In the genomic region with DNA sequence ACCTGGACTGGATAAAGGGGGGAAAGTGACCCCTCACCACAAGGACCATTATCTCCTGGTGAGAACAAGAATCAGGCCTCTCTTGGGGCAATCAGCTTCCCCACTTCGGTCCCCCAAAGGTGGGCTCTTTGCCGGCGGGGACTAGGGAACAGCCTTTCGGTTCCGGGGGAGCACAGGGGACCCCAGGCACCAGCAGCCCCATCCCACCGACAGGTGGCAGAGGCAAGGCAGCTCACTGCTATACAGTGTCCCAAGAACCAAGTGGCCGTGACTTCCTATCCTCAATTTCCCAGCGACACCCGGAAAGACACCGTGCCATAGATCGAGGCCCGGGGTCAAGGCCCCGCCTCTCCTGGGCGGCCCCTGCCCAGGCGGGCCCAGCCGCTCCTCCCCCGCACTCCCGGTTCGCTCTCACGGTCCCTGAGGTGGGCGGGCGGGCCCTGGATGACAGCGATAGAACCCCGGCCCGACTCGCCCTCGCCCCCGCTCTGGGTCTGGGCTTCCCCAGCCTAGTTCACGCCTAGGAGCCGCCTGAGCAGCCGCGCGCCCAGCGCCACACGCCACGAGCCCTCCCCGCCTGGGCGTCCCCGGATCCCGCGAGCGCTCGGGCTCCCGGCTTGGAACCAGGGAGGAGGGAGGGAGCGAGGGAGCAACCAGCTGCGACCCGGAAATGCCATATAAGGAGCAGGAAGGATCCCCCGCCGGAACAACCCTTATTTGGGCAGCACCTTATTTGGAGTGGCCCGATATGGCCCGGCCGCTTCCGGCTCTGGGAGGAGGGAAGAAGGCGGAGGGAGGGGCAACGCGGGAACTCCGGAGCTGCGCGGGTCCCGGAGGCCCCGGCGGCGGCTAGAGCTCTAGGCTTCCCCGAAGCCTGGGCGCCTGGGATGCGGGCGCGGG, we compare ENCODE assay signal across 1 cellular context.
TF ChIP-seq lines count a peak whose summit lies in the region.

No MANE protein-coding gene starts in this region.

TF ChIP-seq in neural cell, 6 proteins besides CTCF, POLR2A, EP300 and RAD21 (continued from another document):
- TF ChIP-seq, protein P1, sequence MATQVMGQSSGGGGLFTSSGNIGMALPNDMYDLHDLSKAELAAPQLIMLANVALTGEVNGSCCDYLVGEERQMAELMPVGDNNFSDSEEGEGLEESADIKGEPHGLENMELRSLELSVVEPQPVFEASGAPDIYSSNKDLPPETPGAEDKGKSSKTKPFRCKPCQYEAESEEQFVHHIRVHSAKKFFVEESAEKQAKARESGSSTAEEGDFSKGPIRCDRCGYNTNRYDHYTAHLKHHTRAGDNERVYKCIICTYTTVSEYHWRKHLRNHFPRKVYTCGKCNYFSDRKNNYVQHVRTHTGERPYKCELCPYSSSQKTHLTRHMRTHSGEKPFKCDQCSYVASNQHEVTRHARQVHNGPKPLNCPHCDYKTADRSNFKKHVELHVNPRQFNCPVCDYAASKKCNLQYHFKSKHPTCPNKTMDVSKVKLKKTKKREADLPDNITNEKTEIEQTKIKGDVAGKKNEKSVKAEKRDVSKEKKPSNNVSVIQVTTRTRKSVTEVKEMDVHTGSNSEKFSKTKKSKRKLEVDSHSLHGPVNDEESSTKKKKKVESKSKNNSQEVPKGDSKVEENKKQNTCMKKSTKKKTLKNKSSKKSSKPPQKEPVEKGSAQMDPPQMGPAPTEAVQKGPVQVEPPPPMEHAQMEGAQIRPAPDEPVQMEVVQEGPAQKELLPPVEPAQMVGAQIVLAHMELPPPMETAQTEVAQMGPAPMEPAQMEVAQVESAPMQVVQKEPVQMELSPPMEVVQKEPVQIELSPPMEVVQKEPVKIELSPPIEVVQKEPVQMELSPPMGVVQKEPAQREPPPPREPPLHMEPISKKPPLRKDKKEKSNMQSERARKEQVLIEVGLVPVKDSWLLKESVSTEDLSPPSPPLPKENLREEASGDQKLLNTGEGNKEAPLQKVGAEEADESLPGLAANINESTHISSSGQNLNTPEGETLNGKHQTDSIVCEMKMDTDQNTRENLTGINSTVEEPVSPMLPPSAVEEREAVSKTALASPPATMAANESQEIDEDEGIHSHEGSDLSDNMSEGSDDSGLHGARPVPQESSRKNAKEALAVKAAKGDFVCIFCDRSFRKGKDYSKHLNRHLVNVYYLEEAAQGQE (IDR thresholded peaks at IDR 0.05; ENCODE audit: borderline replicate concordance), result peak; percentile 61
- TF ChIP-seq EZH2 (IDR thresholded peaks at IDR 0.05; ENCODE audit: borderline replicate concordance, insufficient read depth, low read length, poor library complexity, severe bottlenecking) (peak; percentile 66), SMC3 (conservative IDR thresholded peaks at IDR 0.05; ENCODE audit: poor library complexity) (peak; percentile 66)
TF ChIP-seq in neural cell: peak in this region for 6.
